In the genomic region with DNA sequence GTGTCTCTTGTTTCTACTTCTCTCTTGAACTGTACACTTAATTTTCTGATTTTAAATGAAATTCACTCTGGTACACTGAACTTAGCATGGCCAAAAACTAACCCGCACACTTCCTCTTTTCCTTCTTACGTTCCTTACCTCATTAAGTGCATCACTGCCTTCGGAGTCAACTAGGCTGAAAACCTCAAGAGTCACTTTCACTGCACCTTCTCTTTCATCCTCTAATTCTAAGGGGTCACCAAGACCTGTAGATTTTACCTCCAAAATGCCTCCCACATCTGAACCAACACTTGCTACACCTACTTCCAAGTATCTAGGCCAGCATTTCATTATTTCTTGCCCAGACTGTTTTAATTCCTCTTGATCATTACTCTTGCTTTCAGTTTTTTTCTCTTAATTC, we compare ENCODE assay signal across 11 cellular contexts. TPM values are rescaled to one million over a fixed set of nuclear protein-coding genes. Genes with fewer than 3 reads are reported as not detected.
A peak's percentile ranks its signal among the peaks of the same experiment; 100 is the strongest.
DNase-seq lines count a peak whose midpoint lies in the region; ATAC-seq lines count a peak whose summit lies in the region.
"Had no signal": no experiment of that assay in that cellular context is flagged by ENCODE, and none has a peak within 500 bp of the region (broad histone marks: within the 10 kb centered on the region; RNA-seq: fewer than 3 reads in every experiment).

No MANE protein-coding gene starts in this region.

- peaks cover 17 to 22% (median 17%) of the 10 kb centered on the region in 3 donors for H3K4me1 Mint-ChIP-seq in naive B cell
- peaks cover 37% of the 10 kb centered on the region for H3K4me1 Mint-ChIP-seq in activated CD4-positive, alpha-beta memory T cell treated with anti-CD3 and anti-CD28 coated beads, Interleukin-2, amount 10 ng/mL, durations not matched to agents 7 days and 5 days

- CTCF ChIA-PET in activated CD4-positive, alpha-beta memory T cell treated with anti-CD3 and anti-CD28 coated beads, Interleukin-2, amount 10 ng/mL, durations not matched to agents 7 days and 5 days (lab: Charles Lee), result no interaction called here

- ATAC-seq in GM18858 (IDR thresholded peaks at IDR 0.05; ENCODE audit: unreplicated experiment), result peak; percentile 72
- ATAC-seq in GM21737 (IDR thresholded peaks at IDR 0.05; ENCODE audit: unreplicated experiment), result peak; percentile 50
- ATAC-seq in HG03442 (IDR thresholded peaks at IDR 0.05; ENCODE audit: unreplicated experiment), result peak; percentile 70
- peak; percentile 98 to 99 for ATAC-seq in naive B cell (ENCODE audit: low read depth in 2 of 2)
- ATAC-seq: pancreas had no signal

- POLR2A ChIA-PET in activated CD4-positive, alpha-beta memory T cell treated with anti-CD3 and anti-CD28 coated beads, Interleukin-2, amount 10 ng/mL, durations not matched to agents 7 days and 5 days (lab: Charles Lee), result interaction anchor here (1.0 to 1.2 kb wide), 2 partner anchors 38 to 314 kb away, joined by 3 read pairs; no protein-coding TSS in a partner anchor

- H3K27me3 Mint-ChIP-seq in naive B cell, result no peaks in the 10 kb centered on the region
- H3K27me3 Mint-ChIP-seq in activated CD4-positive, alpha-beta memory T cell treated with anti-CD3 and anti-CD28 coated beads, Interleukin-2, amount 10 ng/mL, durations not matched to agents 7 days and 5 days, result no peaks in the 10 kb centered on the region
- H3K27me3 Mint-ChIP-seq: central memory CD8-positive, alpha-beta T cell had no signal

- DNase-seq in naive B cell (peak; percentile 84), dedifferentiated amniotic fluid mesenchymal stem cell (ENCODE audit: extremely low spot score) (no peak), AG08396 (ENCODE audit: low spot score) (no peak)
- no peak for DNase-seq in activated CD4-positive, alpha-beta T cell treated with anti-CD3 and anti-CD28 coated beads, Interleukin-2, amount 50 U/mL, for 1 hour
- no peak for DNase-seq in activated CD4-positive, alpha-beta memory T cell treated with anti-CD3 and anti-CD28 coated beads, Interleukin-2, amount 10 ng/mL, durations not matched to agents 7 days and 5 days
- DNase-seq: IMR-90, pancreas had no signal

- no peaks in the 10 kb centered on the region for H3K9me3 Mint-ChIP-seq in naive B cell
- no peaks in the 10 kb centered on the region for H3K9me3 Mint-ChIP-seq in activated CD4-positive, alpha-beta memory T cell treated with anti-CD3 and anti-CD28 coated beads, Interleukin-2, amount 10 ng/mL, durations not matched to agents 7 days and 5 days
- H3K9me3 Mint-ChIP-seq: central memory CD8-positive, alpha-beta T cell had no signal

- H3K27ac Mint-ChIP-seq in naive B cell, result no peak overlapping the region
- no peak overlapping the region for H3K27ac Mint-ChIP-seq in activated CD4-positive, alpha-beta memory T cell treated with anti-CD3 and anti-CD28 coated beads, Interleukin-2, amount 10 ng/mL, durations not matched to agents 7 days and 5 days

- no peak overlapping the region for H3K4me3 Mint-ChIP-seq in naive B cell
- H3K4me3 Mint-ChIP-seq in activated CD4-positive, alpha-beta memory T cell treated with anti-CD3 and anti-CD28 coated beads, Interleukin-2, amount 10 ng/mL, durations not matched to agents 7 days and 5 days, result no peak overlapping the region
- H3K4me3 Mint-ChIP-seq: central memory CD8-positive, alpha-beta T cell had no signal

- H3K36me3 Mint-ChIP-seq in naive B cell, result peaks cover 0 to 21% of the 10 kb centered on the region in 2 donors
- H3K36me3 Mint-ChIP-seq in activated CD4-positive, alpha-beta memory T cell treated with anti-CD3 and anti-CD28 coated beads, Interleukin-2, amount 10 ng/mL, durations not matched to agents 7 days and 5 days (ENCODE audit: low read depth), result peaks cover 53% of the 10 kb centered on the region

RNA-seq across cellular contexts. Expression of gene CBLB, which starts 6.6 kb away (rescaled TPM):
- 10 to 100 TPM; 20.0 to 33.3 (median 26.7) TPM for polyA plus RNA-seq in naive B cell (ENCODE audit: low read depth in 6 of 6)
- total RNA-seq in activated CD4-positive, alpha-beta memory T cell treated with anti-CD3 and anti-CD28 coated beads, Interleukin-2, amount 10 ng/mL, durations not matched to agents 7 days and 5 days, result 10 to 100 TPM; 68.8 to 76.3 TPM
